8 cellular contexts compared by ENCODE assay signal in the genomic region with DNA sequence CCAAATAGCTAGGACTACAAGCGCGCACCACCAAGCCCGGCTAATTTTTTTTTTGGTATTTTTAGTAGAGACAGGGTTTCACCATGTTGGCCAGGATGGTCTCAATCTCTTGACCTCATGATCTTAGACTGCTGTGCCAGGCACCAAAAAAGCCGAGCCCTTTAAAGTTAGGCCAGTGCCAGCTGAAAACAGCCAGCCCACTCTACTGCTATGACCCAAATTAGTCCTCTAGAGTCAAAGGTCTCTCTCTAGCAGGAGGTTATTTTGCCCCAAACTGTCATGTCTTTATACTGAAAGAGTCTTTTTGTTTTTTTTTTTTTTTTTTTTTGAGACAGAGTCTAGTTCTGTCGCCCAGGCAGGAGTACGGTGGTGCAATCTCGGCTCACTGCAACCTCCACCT. TPM values are rescaled to one million over a fixed set of nuclear protein-coding genes. Genes with fewer than 3 reads are reported as not detected.
"Had no signal": no experiment of that assay in that cellular context is flagged by ENCODE, and none has a peak within 500 bp of the region (broad histone marks: within the 10 kb centered on the region; RNA-seq: fewer than 3 reads in every experiment).

No MANE protein-coding gene starts in this region.

- DNase-seq: GDM1, GF-D8 had no signal

- ATAC-seq: GM12878 had no signal

- H3K4me3 ChIP-seq: GM12878 had no signal

- FAIRE-seq: GM12878, GM12891, GM12892, GM18507, GM19239 had no signal

RNA-seq across cellular contexts. Expression of a gene that starts 9.7 kb away (rescaled TPM):
- total RNA-seq: G401 had no signal
